ENCODE assay signal across 27 cellular contexts in genomic region chr5:26945881-26946280, GRCh38.
"Had no signal": no experiment of that assay in that cellular context is flagged by ENCODE, and none has a peak within 500 bp of the region (broad histone marks: within the 10 kb centered on the region; RNA-seq: fewer than 3 reads in every experiment).

No MANE protein-coding gene starts in this region.

- H3K9me3 Mint-ChIP-seq: neural crest cell had no signal

- H3K9me3 ChIP-seq: colonic mucosa, lower lobe of right lung, right atrium auricular region, transverse colon had no signal

- H3K4me1 ChIP-seq: colonic mucosa, heart right ventricle, left lung, lower lobe of right lung, parathyroid adenoma, right atrium auricular region, spleen, transverse colon had no signal

- FAIRE-seq: endometrium, TTC549 had no signal

- H3K27ac ChIP-seq: colonic mucosa, heart right ventricle, left lung, lower lobe of right lung, parathyroid adenoma, right atrium auricular region, spleen, transverse colon, VCaP had no signal

- H3K79me2 ChIP-seq: parathyroid adenoma had no signal

- H3K36me3 ChIP-seq: colonic mucosa, heart right ventricle, left lung, lower lobe of right lung, right atrium auricular region, spleen, transverse colon had no signal

- H3K4me1 Mint-ChIP-seq: activated naive CD8-positive, alpha-beta T cell treated with anti-CD3 and anti-CD28 coated beads, Interleukin-2, amount 10 ng/mL, durations not matched to agents 7 days and 5 days; naive thymus-derived CD8-positive, alpha-beta T cell; neural crest cell had no signal

- H3K36me3 Mint-ChIP-seq: activated naive CD8-positive, alpha-beta T cell treated with anti-CD3 and anti-CD28 coated beads, Interleukin-2, amount 10 ng/mL, durations not matched to agents 7 days and 5 days; naive thymus-derived CD8-positive, alpha-beta T cell had no signal

- H3K4me3 ChIP-seq: colonic mucosa, heart right ventricle, left lung, lower lobe of right lung, right atrium auricular region, spleen, transverse colon had no signal

- H3K27me3 ChIP-seq: colonic mucosa, heart right ventricle, left lung, right atrium auricular region, spleen, transverse colon had no signal

- ATAC-seq: esophagus mucosa; heart right ventricle; left lung; lower lobe of right lung; naive thymus-derived CD8-positive, alpha-beta T cell had no signal

- DNase-seq: activated CD4-positive, alpha-beta T cell treated with anti-CD3 and anti-CD28 coated beads for 4 hours; activated CD4-positive, alpha-beta T cell treated with anti-CD3 and anti-CD28 coated beads, Interleukin-2, amount 50 U/mL, for 4 hours; activated effector memory CD4-positive, alpha-beta T cell treated with anti-CD3 and anti-CD28 coated beads, Interleukin-2, amount 50 U/mL, for 16 hours; activated naive CD4-positive, alpha-beta T cell treated with anti-CD3 and anti-CD28 coated beads for 36 hours; activated naive CD8-positive, alpha-beta T cell treated with anti-CD3 and anti-CD28 coated beads, Interleukin-2, amount 10 ng/mL, durations not matched to agents 7 days and 5 days; amniotic stem cell; colonic mucosa; effector CD8-positive, alpha-beta T cell; foreskin melanocyte; heart right ventricle; left lung; lower lobe of right lung; mesenchymal stem cell; naive thymus-derived CD8-positive, alpha-beta T cell; occipital lobe; spleen; stimulated activated naive CD4-positive, alpha-beta T cell treated with Interleukin-2 at 50 U/mL for 16 hours; T-helper 9 cell; transverse colon had no signal

- H3K4me3 Mint-ChIP-seq: activated naive CD4-positive, alpha-beta T cell treated with anti-CD3 and anti-CD28 coated beads for 36 hours; activated naive CD8-positive, alpha-beta T cell treated with anti-CD3 and anti-CD28 coated beads, Interleukin-2, amount 10 ng/mL, durations not matched to agents 7 days and 5 days; naive thymus-derived CD8-positive, alpha-beta T cell; neural crest cell; T-helper 1 cell treated with Interleukin-12 subunit alpha and Interleukin-12 subunit beta and Interleukin-4 antibody, amounts not matched to agents 30 μg/mL and 1 μg/mL, for 36 hours had no signal

- H3K27ac Mint-ChIP-seq: activated naive CD4-positive, alpha-beta T cell treated with anti-CD3 and anti-CD28 coated beads for 36 hours; activated naive CD8-positive, alpha-beta T cell treated with anti-CD3 and anti-CD28 coated beads, Interleukin-2, amount 10 ng/mL, durations not matched to agents 7 days and 5 days; naive thymus-derived CD8-positive, alpha-beta T cell; T-helper 1 cell treated with Interleukin-12 subunit alpha and Interleukin-12 subunit beta and Interleukin-4 antibody, amounts not matched to agents 30 μg/mL and 1 μg/mL, for 36 hours had no signal

- H3K9ac ChIP-seq: parathyroid adenoma had no signal

- H3K27me3 Mint-ChIP-seq: activated naive CD8-positive, alpha-beta T cell treated with anti-CD3 and anti-CD28 coated beads, Interleukin-2, amount 10 ng/mL, durations not matched to agents 7 days and 5 days; naive thymus-derived CD8-positive, alpha-beta T cell had no signal

- H2AFZ ChIP-seq: parathyroid adenoma had no signal
